Comparison of ENCODE assay signal across 8 cellular contexts in genomic region chr1:22114083-22115012, GRCh38. TPM values are rescaled to one million over a fixed set of nuclear protein-coding genes. Genes with fewer than 3 reads are reported as not detected.
A peak's percentile ranks its signal among the peaks of the same experiment; 100 is the strongest.
DNase-seq lines count a peak whose midpoint lies in the region; ATAC-seq and TF ChIP-seq lines count a peak whose summit lies in the region.

No MANE protein-coding gene starts in this region.

- peaks cover 12% of the 10 kb centered on the region for H3K4me1 Mint-ChIP-seq in activated naive CD8-positive, alpha-beta T cell (ENCODE audit: low read depth)
- peaks cover under 1% of the 10 kb centered on the region for H3K4me1 Mint-ChIP-seq in activated naive CD8-positive, alpha-beta T cell treated with anti-CD3 and anti-CD28 coated beads for 36 hours

- TF ChIP-seq EP300 in upper lobe of left lung (IDR thresholded peaks at IDR 0.05), result no peak

- no peak for DNase-seq in activated naive CD8-positive, alpha-beta T cell treated with anti-CD3 and anti-CD28 coated beads for 36 hours
- peak in 1 of 2 donors; percentile 69 for DNase-seq in upper lobe of left lung
- no peak for DNase-seq in MG63

- no peaks in the 10 kb centered on the region for H3K27me3 ChIP-seq in upper lobe of left lung
- no peaks in the 10 kb centered on the region for H3K27me3 ChIP-seq in MG63

- no peak overlapping the region for H3K4me3 Mint-ChIP-seq in activated naive CD8-positive, alpha-beta T cell
- no peak overlapping the region for H3K4me3 Mint-ChIP-seq in activated naive CD8-positive, alpha-beta T cell treated with anti-CD3 and anti-CD28 coated beads for 36 hours

- no peak for TF ChIP-seq CTCF in upper lobe of left lung (IDR thresholded peaks at IDR 0.05)

- H3K36me3 ChIP-seq in mesodermal cell (ENCODE audit: control insufficient read depth, insufficient read depth, low read length) (peaks cover 91% of the 10 kb centered on the region), upper lobe of left lung (peaks cover 0 to 56% (median 21%) of the 10 kb centered on the region in 4 donors), MG63 (peaks cover 51% of the 10 kb centered on the region)

- H3K27me3 Mint-ChIP-seq in activated naive CD8-positive, alpha-beta T cell, result no peaks in the 10 kb centered on the region
- H3K27me3 Mint-ChIP-seq in activated naive CD8-positive, alpha-beta T cell treated with anti-CD3 and anti-CD28 coated beads for 36 hours, result no peaks in the 10 kb centered on the region

- ATAC-seq in upper lobe of left lung (ENCODE audit: low FRiP score in 2 of 2), result peak; percentile 8 to 63
- ATAC-seq in HG03108 (IDR thresholded peaks at IDR 0.05; ENCODE audit: unreplicated experiment), result no peak
- ATAC-seq in GM21717 (IDR thresholded peaks at IDR 0.05; ENCODE audit: unreplicated experiment), result no peak

- 69 to 74% methylated on average over 13 to 16 of the region's 18 CpGs for WGBS in mesodermal cell (ENCODE audit: insufficient coverage in 2 of 2), 2 experiments
- 75 to 77% methylated on average over 14 to 18 of the region's 18 CpGs for WGBS in upper lobe of left lung, 2 donors

- H3K27ac ChIP-seq in cingulate gyrus (ENCODE audit: low read depth, low read length) (peak overlapping the region; percentile 56), mesodermal cell (ENCODE audit: low read depth, low read length, severe bottlenecking) (peak overlapping the region; percentile 7), upper lobe of left lung (no peak overlapping the region)

- peaks cover under 1% of the 10 kb centered on the region for H3K36me3 Mint-ChIP-seq in activated naive CD8-positive, alpha-beta T cell
- H3K36me3 Mint-ChIP-seq in activated naive CD8-positive, alpha-beta T cell treated with anti-CD3 and anti-CD28 coated beads for 36 hours, result peaks cover 4% of the 10 kb centered on the region

- H3K4me1 ChIP-seq in mesodermal cell (ENCODE audit: control insufficient read depth, insufficient read depth, low read length, poor library complexity, severe bottlenecking) (peaks cover 29% of the 10 kb centered on the region), upper lobe of left lung (peaks cover 0 to 22% (median 9%) of the 10 kb centered on the region in 4 donors)

- H3K4me3 ChIP-seq in mesodermal cell (ENCODE audit: extremely low read depth, insufficient read depth, low read length, poor library complexity, severe bottlenecking) (no peak overlapping the region), upper lobe of left lung (no peak overlapping the region), MG63 (no peak overlapping the region)

- H3K27ac Mint-ChIP-seq in activated naive CD8-positive, alpha-beta T cell, result peak overlapping the region; percentile 47
- H3K27ac Mint-ChIP-seq in activated naive CD8-positive, alpha-beta T cell treated with anti-CD3 and anti-CD28 coated beads for 36 hours, result no peak overlapping the region

- H3K9me3 ChIP-seq in mesodermal cell (ENCODE audit: control insufficient read depth, low read length), result no peaks in the 10 kb centered on the region
- H3K9me3 ChIP-seq in upper lobe of left lung, result no peaks in the 10 kb centered on the region
- no peaks in the 10 kb centered on the region for H3K9me3 ChIP-seq in MG63

- TF ChIP-seq POLR2A in upper lobe of left lung (IDR thresholded peaks at IDR 0.05), result no peak

- no peaks in the 10 kb centered on the region for H3K9me3 Mint-ChIP-seq in activated naive CD8-positive, alpha-beta T cell (ENCODE audit: low read depth)
- H3K9me3 Mint-ChIP-seq in activated naive CD8-positive, alpha-beta T cell treated with anti-CD3 and anti-CD28 coated beads for 36 hours, result no peaks in the 10 kb centered on the region

RNA-seq across cellular contexts. Expression of gene WNT4, which starts 28.5 kb away (rescaled TPM):
- total RNA-seq in activated naive CD8-positive, alpha-beta T cell treated with anti-CD3 and anti-CD28 coated beads for 36 hours, result not detected
- polyA plus RNA-seq in mesodermal cell (2013, experiment 1 of 2), result 0.48 TPM
- 0.20 TPM for polyA plus RNA-seq in mesodermal cell (2013, experiment 2 of 2)
- 1 to 10 TPM; 1.0 to 3.2 (median 2.0) TPM for total RNA-seq in upper lobe of left lung
- not detected in 2 replicates for total RNA-seq in MG63 (2014; rRNA removed; shearing (Covaris generic); ENCODE audit: low replicate concordance)

Comparison
In these comparisons a context has a peak if more than half of its experiments do, and no peak if none do; other contexts are left out.
1. H3K27ac ChIP-seq: peak in cingulate gyrus (single experiment) and mesodermal cell (single experiment); none in upper lobe of left lung (0 of 4).
2. ATAC-seq: peak in upper lobe of left lung (2 of 2); none in HG03108 (single experiment) and GM21717 (single experiment).